ENCODE assay signal across 9 cellular contexts in genomic region chr19:40805258-40805868, GRCh38. TPM values are rescaled to one million over a fixed set of nuclear protein-coding genes. Genes with fewer than 3 reads are reported as not detected.
DNase-seq lines count a peak whose midpoint lies in the region; ATAC-seq and TF ChIP-seq lines count a peak whose summit lies in the region.
"Had no signal": no experiment of that assay in that cellular context is flagged by ENCODE, and none has a peak within 500 bp of the region (broad histone marks: within the 10 kb centered on the region; RNA-seq: fewer than 3 reads in every experiment).

No MANE protein-coding gene starts in this region.

- peaks cover 4% of the 10 kb centered on the region for H4K20me1 ChIP-seq in H9 (ENCODE audit: control insufficient read depth, insufficient read depth, insufficient read length)

- H2BK20ac ChIP-seq in H9 (ENCODE audit: low read depth, low read length, poor library complexity, severe bottlenecking) = no peak overlapping the region

- no peak overlapping the region for H3T11ph ChIP-seq in H9 (ENCODE audit: low read length)

- H3K36me3 Mint-ChIP-seq in H9 (ENCODE audit: insufficient read depth in 1 of 3, low read depth in 3 of 3) (peaks cover 32 to 73% (median 58%) of the 10 kb centered on the region in 3 experiments; a peak in 6 of 7 replicates), glutamatergic neuron (ENCODE audit: unreplicated experiment) (no peaks in the 10 kb centered on the region)
- H3K36me3 Mint-ChIP-seq in activated T-cell treated with anti-CD3 and anti-CD28 coated beads, Interleukin-2, amount 50 U/mL, for 72 hours (ENCODE audit: insufficient read depth in 2 of 2) = peaks cover 3 to 17% of the 10 kb centered on the region in 2 donors

- H2BK15ac ChIP-seq in H9 (ENCODE audit: low read depth, low read length) (no peak overlapping the region), mesendoderm (replicated peaks; ENCODE audit: low read depth) (no peak overlapping the region)

- no peak overlapping the region for H2BK120ac ChIP-seq in H9 (ENCODE audit: low read depth, low read length, poor library complexity, severe bottlenecking)
- no peak overlapping the region for H2BK120ac ChIP-seq in mesendoderm (ENCODE audit: low read depth, low read length)

- H3K27ac ChIP-seq in H9 (ENCODE audit: insufficient read length, low read depth, low read length) (no peak overlapping the region), sigmoid colon (peak overlapping the region; percentile 89 to 99 (median 96)), mesendoderm (ENCODE audit: low read depth, low read length) (no peak overlapping the region)

- peaks cover 14% of the 10 kb centered on the region; the same call in 1 of the 2 replicates for H3K79me2 ChIP-seq in H9 (ENCODE audit: insufficient read depth, low read length)
- peaks cover 53% of the 10 kb centered on the region for H3K79me2 ChIP-seq in mesendoderm (ENCODE audit: control insufficient read depth, insufficient read depth, low read length)

- TF ChIP-seq POLR2A in sigmoid colon (IDR thresholded peaks at IDR 0.05) = no peak

- no peak for DNase-seq in H9
- DNase-seq in activated T-cell treated with anti-CD3 and anti-CD28 coated beads, Interleukin-2, amount 50 U/mL, for 72 hours = peak in 1 of 2 donors; percentile 38
- no peak for DNase-seq in glutamatergic neuron
- no peak for DNase-seq in sigmoid colon
- DNase-seq in superior temporal gyrus (ENCODE audit: extremely low spot score) = no peak
- DNase-seq in mesendoderm = no peak
- DNase-seq in HuH-7.5 (ENCODE audit: low spot score) = no peak

- WGBS in H9 (ENCODE audit: extremely low coverage, insufficient read length, low lambda C conversion rate) = no CpG with 5 or more reads among the region's 2 CpGs
- 13 to 49% methylated on average over 2 of the region's 2 CpGs for WGBS in sigmoid colon, 2 donors
- WGBS in mesendoderm (ENCODE audit: extremely low coverage, insufficient coverage, low lambda C conversion rate) = no CpG with 5 or more reads among the region's 2 CpGs

- no peak overlapping the region for H4K91ac ChIP-seq in H9 (ENCODE audit: insufficient read length, low read depth, low read length)

- no peaks in the 10 kb centered on the region; a peak in 2 of 5 replicates for H3K9me3 Mint-ChIP-seq in H9
- no peaks in the 10 kb centered on the region for H3K9me3 Mint-ChIP-seq in activated T-cell treated with anti-CD3 and anti-CD28 coated beads, Interleukin-2, amount 50 U/mL, for 72 hours
- peaks cover 9% of the 10 kb centered on the region for H3K9me3 Mint-ChIP-seq in glutamatergic neuron (ENCODE audit: unreplicated experiment)

- H3K23me2 ChIP-seq in H9 (ENCODE audit: insufficient read length, low read depth, low read length, poor library complexity, severe bottlenecking) = no peaks in the 10 kb centered on the region

- intact Hi-C loops in sigmoid colon (cut with DNase I) = no loop called here

- no peak for TF ChIP-seq CTCF in H9 (conservative IDR thresholded peaks at IDR 0.05)
- TF ChIP-seq CTCF in glutamatergic neuron (IDR thresholded peaks at IDR 0.05; ENCODE audit: partially characterized antibody, unreplicated experiment) = no peak
- no peak for TF ChIP-seq CTCF in sigmoid colon (IDR thresholded peaks at IDR 0.05)

- H4K5ac ChIP-seq in H9 (ENCODE audit: insufficient read length, low read depth, low read length) (no peak overlapping the region), mesendoderm (ENCODE audit: low read length) (no peak overlapping the region)

- TF ChIP-seq EP300 in sigmoid colon (IDR thresholded peaks at IDR 0.05) = no peak

- H3K4me2 ChIP-seq in H9 (ENCODE audit: insufficient read depth, insufficient read length, low read length) = no peak overlapping the region
- H3K4me2 ChIP-seq in mesendoderm (ENCODE audit: low read length) = no peak overlapping the region

- H3K27ac Mint-ChIP-seq in H9 = peak overlapping the region in 2 of 3 experiments; percentile 48 to 74; a peak in 1 of 7 replicates
- H3K27ac Mint-ChIP-seq in activated T-cell treated with anti-CD3 and anti-CD28 coated beads, Interleukin-2, amount 50 U/mL, for 72 hours = peak overlapping the region; percentile 75
- H3K27ac Mint-ChIP-seq in glutamatergic neuron (ENCODE audit: unreplicated experiment) = peak overlapping the region; percentile 86

- H3K36me3 ChIP-seq in sigmoid colon (peaks cover 5 to 45% (median 24%) of the 10 kb centered on the region in 4 donors), mesendoderm (ENCODE audit: control insufficient read depth, insufficient read depth, low read length) (peaks cover 10% of the 10 kb centered on the region)

- no peak overlapping the region for H2BK12ac ChIP-seq in H9 (ENCODE audit: insufficient read length, low read depth, low read length)

- H3K56ac ChIP-seq in H9 (ENCODE audit: insufficient read length, low read depth, low read length) (no peak overlapping the region), mesendoderm (ENCODE audit: low read length) (no peak overlapping the region)

- no peak overlapping the region for H3K14ac ChIP-seq in H9 (ENCODE audit: insufficient read depth, low read length)

- no peak overlapping the region for H3K4ac ChIP-seq in H9 (ENCODE audit: low read depth, low read length)
- H3K4ac ChIP-seq in mesendoderm (ENCODE audit: low read depth, low read length) = no peak overlapping the region

- H3K27me3 Mint-ChIP-seq in H9 (ENCODE audit: low read depth) (peaks cover 2% of the 10 kb centered on the region), glutamatergic neuron (ENCODE audit: unreplicated experiment) (peaks cover 12% of the 10 kb centered on the region)
- H3K27me3 Mint-ChIP-seq in activated T-cell treated with anti-CD3 and anti-CD28 coated beads, Interleukin-2, amount 50 U/mL, for 72 hours (ENCODE audit: low read depth) = no peaks in the 10 kb centered on the region

- H4K8ac ChIP-seq in H9 (replicated peaks; ENCODE audit: insufficient read length, low read depth, low read length) (no peak overlapping the region), mesendoderm (ENCODE audit: low read depth, low read length) (no peak overlapping the region)

- ATAC-seq in activated T-cell treated with anti-CD3 and anti-CD28 coated beads, Interleukin-2, amount 50 U/mL, for 72 hours (replicated peaks in 1 of 2) = no peak
- no peak for ATAC-seq in activated CD4-positive, CD25-positive, alpha-beta regulatory T cell treated with anti-CD3 and anti-CD28 coated beads, Interleukin-2, amount 50 U/mL, for 24 hours

- H3K4me3 ChIP-seq in sigmoid colon = no peak overlapping the region
- no peak overlapping the region for H3K4me3 ChIP-seq in mesendoderm (ENCODE audit: low read length)

- H3K9me3 ChIP-seq in H9 (ENCODE audit: control insufficient read depth, low read depth, low read length) (no peaks in the 10 kb centered on the region), sigmoid colon (no peaks in the 10 kb centered on the region)

- H3K4me1 ChIP-seq in H9 (ENCODE audit: insufficient read depth, low read length) (peaks cover 15% of the 10 kb centered on the region), sigmoid colon (peaks cover 0 to 92% (median 90%) of the 10 kb centered on the region in 4 donors), mesendoderm (ENCODE audit: control insufficient read depth, low read depth, low read length) (peaks cover 8% of the 10 kb centered on the region)

- no peak overlapping the region for H2AFZ ChIP-seq in H9 (ENCODE audit: low read length)

- H3K79me1 ChIP-seq in H9 (ENCODE audit: insufficient read depth, low read depth, low read length, poor library complexity, severe bottlenecking) = peaks cover 8% of the 10 kb centered on the region
- H3K79me1 ChIP-seq in mesendoderm (ENCODE audit: low read length) = peaks cover 36% of the 10 kb centered on the region

- H3K4me1 Mint-ChIP-seq in H9 (peaks cover 65 to 78% of the 10 kb centered on the region in 2 experiments), glutamatergic neuron (ENCODE audit: low read depth, unreplicated experiment) (peaks cover 54% of the 10 kb centered on the region)
- H3K4me1 Mint-ChIP-seq in activated T-cell treated with anti-CD3 and anti-CD28 coated beads, Interleukin-2, amount 50 U/mL, for 72 hours (ENCODE audit: low read depth) = peaks cover 84% of the 10 kb centered on the region

- H3K4me3 Mint-ChIP-seq in H9 (peak overlapping the region in 1 of 2 experiments; percentile 40; a peak in 1 of 5 replicates), glutamatergic neuron (ENCODE audit: unreplicated experiment) (peak overlapping the region; percentile 77)
- H3K4me3 Mint-ChIP-seq in activated T-cell treated with anti-CD3 and anti-CD28 coated beads, Interleukin-2, amount 50 U/mL, for 72 hours = peak overlapping the region; percentile 95 to 99

- H3K23ac ChIP-seq in H9 (ENCODE audit: insufficient read length, low read depth, low read length) (no peak overlapping the region), mesendoderm (ENCODE audit: low read length) (no peak overlapping the region)

- H3K18ac ChIP-seq in H9 (ENCODE audit: insufficient read length, low read depth, low read length) (no peak overlapping the region), mesendoderm (ENCODE audit: low read length) (no peak overlapping the region)

- H3K9ac ChIP-seq in H9 (ENCODE audit: extremely low read depth, insufficient read length, low read length) = no peak overlapping the region
- H3K9ac ChIP-seq in mesendoderm (ENCODE audit: low read length) = no peak overlapping the region

- no peak overlapping the region for H2AK5ac ChIP-seq in H9 (ENCODE audit: insufficient read length, low read length)
- H2AK5ac ChIP-seq in mesendoderm (ENCODE audit: low read length) = no peak overlapping the region

- H3K27me3 ChIP-seq in H9 (ENCODE audit: insufficient read depth, low read length) = no peaks in the 10 kb centered on the region
- no peaks in the 10 kb centered on the region for H3K27me3 ChIP-seq in sigmoid colon
- no peaks in the 10 kb centered on the region for H3K27me3 ChIP-seq in mesendoderm (ENCODE audit: insufficient read depth, low read length, poor library complexity)

- H2BK5ac ChIP-seq in H9 (ENCODE audit: insufficient read length, low read length) (no peak overlapping the region), mesendoderm (ENCODE audit: low read length) (no peak overlapping the region)

RNA-seq across cellular contexts. Expression of gene EGLN2, which starts 6.4 kb away (rescaled TPM):
- total RNA-seq in H9 (2021) (126 and 131 TPM in 2 replicates), glutamatergic neuron (ENCODE audit: unreplicated experiment) (142 TPM), sigmoid colon (100 to 1,000 TPM in 1 of 4 donors, 10 to 100 TPM in 3; 60.9 to 106 (median 87.6) TPM)
- total RNA-seq in activated T-cell treated with anti-CD3 and anti-CD28 coated beads, Interleukin-2, amount 50 U/mL, for 72 hours = 10 to 100 TPM; 90.5 to 91.8 TPM
- 100 to 1,000 TPM in 2 of 3 donors, 10 to 100 TPM in 1; 88.9 to 105 (median 101) TPM for polyA plus RNA-seq in sigmoid colon
- polyA plus RNA-seq in mesendoderm (2013, experiment 1 of 2) = 89.3 TPM
- 85.4 TPM for polyA plus RNA-seq in mesendoderm (2013, experiment 2 of 2)

RNA-seq across cellular contexts. Expression of gene RAB4B, which starts 27.3 kb away (rescaled TPM):
- total RNA-seq in H9 (2021) (22.6 and 26.8 TPM in 2 replicates), glutamatergic neuron (ENCODE audit: unreplicated experiment) (43.2 TPM), sigmoid colon (10 to 100 TPM; 15.6 to 21.3 (median 19.2) TPM)
- 10 to 100 TPM; 44.4 to 45.7 TPM for total RNA-seq in activated T-cell treated with anti-CD3 and anti-CD28 coated beads, Interleukin-2, amount 50 U/mL, for 72 hours
- polyA plus RNA-seq in sigmoid colon = 10 to 100 TPM; 39.0 to 76.5 (median 58.3) TPM
- polyA plus RNA-seq in mesendoderm (2013, experiment 1 of 2) = 4.9 TPM
- 5.8 TPM for polyA plus RNA-seq in mesendoderm (2013, experiment 2 of 2)

RNA-seq across cellular contexts. Expression of gene MIA, which starts 30.0 kb away (rescaled TPM):
- total RNA-seq in H9 (2021) (not detected in 2 replicates), glutamatergic neuron (ENCODE audit: unreplicated experiment) (not detected), sigmoid colon (10 to 100 TPM in 3 of 4 donors, 1 to 10 TPM in 1; 9.1 to 19.1 (median 15.7) TPM)
- 1 to 10 TPM in 1 of 2 donors, under 1 TPM in 1; 0.97 to 1.1 TPM for total RNA-seq in activated T-cell treated with anti-CD3 and anti-CD28 coated beads, Interleukin-2, amount 50 U/mL, for 72 hours
- polyA plus RNA-seq in sigmoid colon = 10 to 100 TPM in 1 of 3 donors, 1 to 10 TPM in 1, not detected in 1; 2.1 to 11.3 TPM
- polyA plus RNA-seq in mesendoderm (2013, experiment 1 of 2) = 0.18 TPM
- not detected for polyA plus RNA-seq in mesendoderm (2013, experiment 2 of 2)
- total RNA-seq: LHCN-M2 had no signal

RNA-seq across cellular contexts. Expression of gene CYP2A6, which starts 44.9 kb away (rescaled TPM):
- total RNA-seq in H9 (2021) (0.28 TPM in 1 of 2 replicates, not detected in the other), glutamatergic neuron (ENCODE audit: unreplicated experiment) (not detected), sigmoid colon (1 to 10 TPM in 1 of 4 donors, not detected in 3; 1.8 TPM)
- total RNA-seq in activated T-cell treated with anti-CD3 and anti-CD28 coated beads, Interleukin-2, amount 50 U/mL, for 72 hours = not detected
- polyA plus RNA-seq in sigmoid colon = not detected
- 0.03 TPM for polyA plus RNA-seq in mesendoderm (2013, experiment 1 of 2)
- 0.07 TPM for polyA plus RNA-seq in mesendoderm (2013, experiment 2 of 2)
- total RNA-seq: LHCN-M2 had no signal

RNA-seq across cellular contexts. Expression of gene SNRPA, which starts 54.4 kb away (rescaled TPM):
- total RNA-seq in H9 (2021) (199 and 225 TPM in 2 replicates), glutamatergic neuron (ENCODE audit: unreplicated experiment) (70.3 TPM), sigmoid colon (10 to 100 TPM; 43.2 to 60.1 (median 54.0) TPM)
- total RNA-seq in activated T-cell treated with anti-CD3 and anti-CD28 coated beads, Interleukin-2, amount 50 U/mL, for 72 hours = 100 to 1,000 TPM; 201 to 290 TPM
- polyA plus RNA-seq in sigmoid colon = 10 to 100 TPM; 19.2 to 76.1 (median 37.2) TPM
- polyA plus RNA-seq in mesendoderm (2013, experiment 1 of 2) = 226 TPM
- polyA plus RNA-seq in mesendoderm (2013, experiment 2 of 2) = 225 TPM

Comparison
In these comparisons a context has a peak if more than half of its experiments do, and no peak if none do; other contexts are left out.
1. H3K27ac ChIP-seq: peak in sigmoid colon (4 of 4); none in H9 (single experiment) and mesendoderm (single experiment).
2. Peak in every context shown above with its lines, with median percentiles within 50 percentile points of each other: H3K27ac Mint-ChIP-seq.